12 cellular contexts compared by ENCODE assay signal in genomic region chr4:786074-786741, GRCh38. TPM values are rescaled to one million over a fixed set of nuclear protein-coding genes. Genes with fewer than 3 reads are reported as not detected.
A peak's percentile ranks its signal among the peaks of the same experiment; 100 is the strongest.
DNase-seq lines count a peak whose midpoint lies in the region; ATAC-seq and TF ChIP-seq lines count a peak whose summit lies in the region.
"Had no signal": no experiment of that assay in that cellular context is flagged by ENCODE, and none has a peak within 500 bp of the region (broad histone marks: within the 10 kb centered on the region; RNA-seq: fewer than 3 reads in every experiment).

No MANE protein-coding gene starts in this region.

- no peak overlapping the region for H4K8ac ChIP-seq in trophoblast cell (ENCODE audit: low read depth, low read length)

- H3K4me1 Mint-ChIP-seq in T-helper 17 cell: peaks cover 24% of the 10 kb centered on the region

- H2BK12ac ChIP-seq in trophoblast cell (ENCODE audit: low read length): no peak overlapping the region

- intact Hi-C loops in tibial artery (cut with DNase I; ENCODE audit: low total_unique reads): loop anchor here (10.0 kb wide), 4 partner anchors 81 to 229 kb away; partner anchors contain the start of genes ATP5ME, FGFRL1, GAK and MYL5

- H3K79me2 ChIP-seq in neural cell (replicated peaks; ENCODE audit: insufficient read depth, low read length) (peaks cover under 1% of the 10 kb centered on the region), trophoblast cell (ENCODE audit: control insufficient read depth, insufficient read depth, low read length, poor library complexity) (peaks cover 10% of the 10 kb centered on the region)

- no peaks in the 10 kb centered on the region for H4K20me1 ChIP-seq in neural cell (ENCODE audit: insufficient read depth)

- no peak overlapping the region for H2AFZ ChIP-seq in neural cell (ENCODE audit: low read depth, low read length)
- H2AFZ ChIP-seq in trophoblast cell (ENCODE audit: insufficient read depth, low read length, poor library complexity): no peak overlapping the region

- H3K4me3 Mint-ChIP-seq in T-helper 17 cell: peak overlapping the region; percentile 67

- H3K18ac ChIP-seq in trophoblast cell (ENCODE audit: low read length): no peak overlapping the region

- H3K9ac ChIP-seq in neural cell (ENCODE audit: low read length) (no peak overlapping the region), trophoblast cell (ENCODE audit: low read length) (no peak overlapping the region)

- no peak overlapping the region for H2AK5ac ChIP-seq in trophoblast cell (ENCODE audit: low read length)

- H2BK5ac ChIP-seq in trophoblast cell (ENCODE audit: low read depth, low read length, poor library complexity): no peak overlapping the region

- WGBS in esophagus, 2 donors: 3 to 7% methylated on average over 46 to 72 of the region's 72 CpGs
- whole genome bisulfite sequencing in trophoblast cell (ENCODE audit: extremely low coverage, insufficient coverage, insufficient read length): no CpG with 5 or more reads among the region's 72 CpGs

- no peak for DNase-seq in T-helper 17 cell
- DNase-seq in tibial artery: no peak
- no peak for DNase-seq in NCI-H1048 (lab: John Stamatoyannopoulos, UW)
- DNase-seq in trophoblast cell: no peak
- DNase-seq in iPS-NIHi7 (ENCODE audit: extremely low spot score): no peak
- DNase-seq: activated CD4-positive, alpha-beta T cell treated with anti-CD3 and anti-CD28 coated beads, Interleukin-2, amount 50 U/mL, for 1 hour; activated gamma-delta T cell; stimulated activated naive CD4-positive, alpha-beta T cell treated with Interleukin-2 at 50 U/mL for 16 hours had no signal

- H3K9me2 ChIP-seq in neural cell (ENCODE audit: insufficient read depth, low read length): no peaks in the 10 kb centered on the region

- peak overlapping the region in 1 of 2 donors; percentile 12 for H3K27ac ChIP-seq in esophagus (ENCODE audit: low read depth in 2 of 2, low read length in 1 of 2)
- no peak overlapping the region for H3K27ac ChIP-seq in neural cell (ENCODE audit: low read length)
- peak overlapping the region in 1 of 2 donors; percentile 30 for H3K27ac ChIP-seq in tibial artery
- no peak overlapping the region for H3K27ac ChIP-seq in trophoblast cell (ENCODE audit: low read depth, low read length)

- H4K12ac ChIP-seq in trophoblast cell (ENCODE audit: low read depth, low read length): no peak overlapping the region

- H3K4ac ChIP-seq in trophoblast cell (ENCODE audit: low read depth, low read length): no peak overlapping the region

- H3K4me2 ChIP-seq in neural cell (ENCODE audit: low read length) (no peak overlapping the region), trophoblast cell (ENCODE audit: low read length) (no peak overlapping the region)

- ATAC-seq in T-helper 17 cell: no peak
- ATAC-seq in GM21526 (IDR thresholded peaks at IDR 0.05; ENCODE audit: low FRiP score, unreplicated experiment): no peak

- H3F3A ChIP-seq in neural cell (ENCODE audit: insufficient read depth, low read length, poor library complexity, severe bottlenecking): no peaks in the 10 kb centered on the region

- H3K4me3 ChIP-seq in esophagus (ENCODE audit: low read depth in 1 of 2, low read length in 2 of 2): peak overlapping the region; percentile 28 to 39
- H3K4me3 ChIP-seq in neural cell (ENCODE audit: low read length): peak overlapping the region; percentile 35
- peak overlapping the region; percentile 36 to 44 for H3K4me3 ChIP-seq in tibial artery
- H3K4me3 ChIP-seq in trophoblast cell (ENCODE audit: low read depth, low read length): no peak overlapping the region

- no peaks in the 10 kb centered on the region for H3K9me3 ChIP-seq in T-helper 17 cell (ENCODE audit: control insufficient read depth, low read length, poor library complexity, severe bottlenecking)
- H3K9me3 ChIP-seq in esophagus (ENCODE audit: control insufficient read depth in 2 of 2, insufficient read depth in 1 of 2, low read depth in 1 of 2, low read length in 1 of 2): peaks cover 0 to 2% of the 10 kb centered on the region in 2 donors
- no peaks in the 10 kb centered on the region for H3K9me3 ChIP-seq in neural cell (ENCODE audit: low read length)
- no peaks in the 10 kb centered on the region for H3K9me3 ChIP-seq in tibial artery
- H3K9me3 ChIP-seq in trophoblast cell (ENCODE audit: insufficient read depth, low read depth, low read length): peaks cover 2% of the 10 kb centered on the region

- H3K27ac Mint-ChIP-seq in T-helper 17 cell: no peak overlapping the region
- H3K27ac Mint-ChIP-seq: CD4-positive, CD25-positive, alpha-beta regulatory T cell had no signal

- peaks cover 17% of the 10 kb centered on the region for H3K79me1 ChIP-seq in trophoblast cell (ENCODE audit: low read length)

- H4K91ac ChIP-seq in trophoblast cell (ENCODE audit: low read depth, low read length): no peak overlapping the region

- peaks cover 6 to 11% of the 10 kb centered on the region in 2 donors for H3K4me1 ChIP-seq in esophagus (ENCODE audit: control insufficient read depth in 2 of 2, insufficient read depth in 2 of 2, low read length in 1 of 2)
- peaks cover 4 to 38% (median 20%) of the 10 kb centered on the region in 4 donors for H3K4me1 ChIP-seq in tibial artery
- peaks cover 13 to 15% of the 10 kb centered on the region in 2 experiments for H3K4me1 ChIP-seq in trophoblast cell (ENCODE audit: control insufficient read depth in 1 of 2, insufficient read depth in 2 of 2, low read length in 2 of 2)

- no peak overlapping the region for H3K23ac ChIP-seq in trophoblast cell (ENCODE audit: low read length)

- H3K36me3 ChIP-seq in esophagus (ENCODE audit: control insufficient read depth in 2 of 2, insufficient read depth in 2 of 2, low read length in 1 of 2) (no peaks in the 10 kb centered on the region), neural cell (ENCODE audit: insufficient read depth, low read length) (no peaks in the 10 kb centered on the region), tibial artery (no peaks in the 10 kb centered on the region), trophoblast cell (ENCODE audit: control insufficient read depth in 1 of 2, insufficient read depth in 2 of 2, low read length in 2 of 2) (no peaks in the 10 kb centered on the region)

- H3K27me3 ChIP-seq in esophagus (ENCODE audit: control insufficient read depth in 1 of 2, insufficient read depth in 2 of 2, low read length in 2 of 2): peaks cover 0 to 16% of the 10 kb centered on the region in 2 donors
- H3K27me3 ChIP-seq in neural cell (ENCODE audit: insufficient read depth, low read depth, low read length): peaks cover 32% of the 10 kb centered on the region
- H3K27me3 ChIP-seq in tibial artery: peaks cover 5 to 69% of the 10 kb centered on the region in 2 donors
- peaks cover 29% of the 10 kb centered on the region for H3K27me3 ChIP-seq in trophoblast cell (ENCODE audit: insufficient read depth, low read length)

- TF ChIP-seq RAD21 in neural cell (conservative IDR thresholded peaks at IDR 0.05): no peak

- no peak overlapping the region for H2BK120ac ChIP-seq in trophoblast cell (ENCODE audit: insufficient read depth, low read length, poor library complexity)

- peaks cover 21% of the 10 kb centered on the region for H3K27me3 Mint-ChIP-seq in T-helper 17 cell

- H3K14ac ChIP-seq in trophoblast cell (ENCODE audit: low read length): no peak overlapping the region

- TF ChIP-seq CTCF in neural cell (IDR thresholded peaks at IDR 0.05; ENCODE audit: poor library complexity, severe bottlenecking): no peak
- no peak for TF ChIP-seq CTCF in tibial artery (IDR thresholded peaks at IDR 0.05)

- TF ChIP-seq EP300 in neural cell (conservative IDR thresholded peaks at IDR 0.05; ENCODE audit: poor library complexity, severe bottlenecking): no peak

- H3K36me3 Mint-ChIP-seq in T-helper 17 cell (ENCODE audit: low read depth): peaks cover 7% of the 10 kb centered on the region
- H3K36me3 Mint-ChIP-seq: CD4-positive, CD25-positive, alpha-beta regulatory T cell had no signal

TF ChIP-seq in neural cell, 6 proteins besides CTCF, POLR2A, EP300 and RAD21:
- no peak for TF ChIP-seq TAF1 (IDR thresholded peaks at IDR 0.05; ENCODE audit: low read depth)
- no peak for TF ChIP-seq POLR2AphosphoS5 (IDR thresholded peaks at IDR 0.05)
- no peak for TF ChIP-seq SMC3 (conservative IDR thresholded peaks at IDR 0.05; ENCODE audit: poor library complexity)
- no peak for TF ChIP-seq EZH2 (IDR thresholded peaks at IDR 0.05; ENCODE audit: borderline replicate concordance, insufficient read depth, low read length, poor library complexity, severe bottlenecking)

RNA-seq across cellular contexts. Expression of gene CPLX1, which starts 39.7 kb away (rescaled TPM):
- 1 to 10 TPM; 3.1 to 3.7 TPM for total RNA-seq in T-helper 17 cell
- polyA plus RNA-seq in esophagus (1 to 10 TPM in 1 of 2 donors, under 1 TPM in 1; 0.74 to 2.8 TPM), neural cell (5.1 and 7.6 TPM in 2 replicates)
- 5.1 and 5.6 TPM in 2 replicates for polyA minus RNA-seq in neural cell
- 0.67 and 0.78 TPM in 2 replicates for polyA plus RNA-seq in trophoblast cell (2013)
